In the genomic region with DNA sequence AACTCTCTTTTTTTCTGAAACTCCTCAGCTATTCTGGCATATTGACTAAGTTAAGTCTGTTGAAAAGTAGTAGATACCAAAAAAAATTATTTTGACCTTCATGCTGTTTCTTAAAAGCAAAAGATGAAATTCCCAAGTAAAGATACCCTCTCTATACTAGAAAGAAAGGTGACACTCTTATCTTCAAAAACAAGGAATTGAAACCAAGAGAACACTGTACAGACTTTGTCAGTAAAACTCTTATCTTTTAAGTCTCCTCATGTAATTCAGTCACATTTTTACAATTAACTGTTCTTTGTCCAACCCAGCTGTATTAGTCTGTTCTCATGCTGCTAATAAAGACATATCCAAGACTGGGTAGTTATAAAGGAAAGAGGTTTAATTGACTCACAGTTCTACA, we compare ENCODE assay signal across 20 cellular contexts.
"Had no signal": no experiment of that assay in that cellular context is flagged by ENCODE, and none has a peak within 500 bp of the region (broad histone marks: within the 10 kb centered on the region; RNA-seq: fewer than 3 reads in every experiment).

No MANE protein-coding gene starts in this region.

- H3K27me3 ChIP-seq: hepatocyte, suprapubic skin, thyroid gland, uterus had no signal

- H3K9me3 Mint-ChIP-seq: endodermal cell, nephron progenitor cell had no signal

- H3K4me3 ChIP-seq: coronary artery, hepatocyte, lung, suprapubic skin, thyroid gland, uterus had no signal

- DNase-seq: effector CD4-positive, alpha-beta T cell; endodermal cell; erythroblast; foreskin melanocyte; head of caudate nucleus; left colon; left ventricle myocardium superior; mesendoderm; naive thymus-derived CD4-positive, alpha-beta T cell; nephron progenitor cell; posterior cingulate gyrus; stimulated activated naive CD4-positive, alpha-beta T cell treated with Interleukin-2 at 50 U/mL for 16 hours; thyroid gland; uterus had no signal

- H3K27me3 Mint-ChIP-seq: type B pancreatic cell had no signal

- H3K4me1 ChIP-seq: suprapubic skin, thyroid gland, uterus had no signal

- H3K79me2 ChIP-seq: hepatocyte had no signal

- H3K4me3 Mint-ChIP-seq: endodermal cell; naive thymus-derived CD4-positive, alpha-beta T cell; nephron progenitor cell; type B pancreatic cell had no signal

- H2AFZ ChIP-seq: hepatocyte had no signal

- H3K4me2 ChIP-seq: hepatocyte had no signal

- H3K36me3 ChIP-seq: suprapubic skin, thyroid gland, uterus had no signal

- ATAC-seq: left colon; left ventricle myocardium superior; naive thymus-derived CD4-positive, alpha-beta T cell; sciatic nerve had no signal

- H3K27ac Mint-ChIP-seq: endodermal cell; naive thymus-derived CD4-positive, alpha-beta T cell; nephron progenitor cell; type B pancreatic cell had no signal

- H3K9me3 ChIP-seq: suprapubic skin, thyroid gland, uterus had no signal

- H3K27ac ChIP-seq: coronary artery, hepatocyte, suprapubic skin, thyroid gland, uterus had no signal

- H3K4me1 Mint-ChIP-seq: endodermal cell; naive thymus-derived CD4-positive, alpha-beta T cell had no signal

- H3K36me3 Mint-ChIP-seq: type B pancreatic cell had no signal
